ENCODE assay signal across 1 cellular context in genomic region chr22:38543822-38544221, GRCh38.
TF ChIP-seq lines count a peak whose summit lies in the region.

No MANE protein-coding gene starts in this region.

TF ChIP-seq in K562, 482 proteins besides CTCF, POLR2A, EP300 and RAD21:
- TF ChIP-seq TRIM28 (IDR thresholded peaks at IDR 0.05) (peak; percentile 32; the same call in 1 of the 2 replicates), ZNF511 (CRISPR knock-in tag; IDR thresholded peaks at IDR 0.05) (no peak), ZNF280A (IDR thresholded peaks at IDR 0.05; ENCODE audit: low read depth, partially characterized antibody) (peak; percentile 66), XRCC3 (IDR thresholded peaks at IDR 0.05) (no peak), CBX3 (IDR thresholded peaks at IDR 0.05; ENCODE audit: borderline replicate concordance in 1 of 2, low read length in 2 of 2) (0 out of 3 replicates have a peak, but pooled peaks of 1 of the 2 experiments have one; percentile 21)
